ENCODE assay signal across 18 cellular contexts in the genomic region with DNA sequence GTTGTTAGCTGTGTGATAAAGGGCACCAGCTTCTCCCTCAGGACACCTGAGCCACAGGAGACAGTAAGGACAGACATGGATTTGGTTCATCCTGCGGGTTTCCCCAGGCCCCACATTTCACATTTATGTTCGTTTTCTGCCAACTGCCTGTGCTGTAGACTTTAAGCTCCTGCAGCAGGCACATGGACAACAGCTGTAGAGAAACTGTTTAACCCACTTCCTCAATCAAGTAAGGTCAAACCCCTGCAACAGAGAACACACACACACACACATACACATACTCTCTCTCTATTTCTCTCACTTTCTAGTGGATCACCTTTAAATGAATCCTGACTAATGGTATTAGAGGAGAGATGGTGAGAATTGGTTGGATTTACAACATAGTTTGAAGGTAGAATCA.
DNase-seq lines count a peak whose midpoint lies in the region; ATAC-seq and TF ChIP-seq lines count a peak whose summit lies in the region.
"Had no signal": no experiment of that assay in that cellular context is flagged by ENCODE, and none has a peak within 500 bp of the region (broad histone marks: within the 10 kb centered on the region; RNA-seq: fewer than 3 reads in every experiment).

No MANE protein-coding gene starts in this region.

- peak; percentile 50 for DNase-seq in AG10803 (ENCODE audit: low read depth)
- peak; percentile 66 for DNase-seq in KG1 (lab: John Stamatoyannopoulos, UW)
- peak; percentile 2 for DNase-seq in SKM-1 (lab: John Stamatoyannopoulos, UW; ENCODE audit: unreplicated experiment)
- DNase-seq in anterior cingulate cortex (lab: John Stamatoyannopoulos, UW): no peak
- no peak for DNase-seq in NCI-H146 (lab: John Stamatoyannopoulos, UW)
- DNase-seq in GM13977 (ENCODE audit: low spot score): no peak
- DNase-seq: activated naive CD8-positive, alpha-beta T cell treated with anti-CD3 and anti-CD28 coated beads, Interleukin-2, amount 10 ng/mL, durations not matched to agents 7 days and 5 days; C1 segment of cervical spinal cord; cortex of kidney; foreskin melanocyte; H7; NCI-H69; Peyer's patch; stimulated activated CD4-positive, alpha-beta T cell treated with anti-CD3 and anti-CD28 coated beads, Interleukin-12 subunit alpha, Interleukin-12 subunit beta, amount 100 ng/mL, for 4 hours; T-helper 9 cell; testis had no signal

- in situ Hi-C loops in GM13977 (cut with MboI; ENCODE audit: low pct_unique_long_range_greater_than_20kb, low sequenced_read_pairs, unreplicated experiment): no loop called here

- TF ChIP-seq CTCF in AG10803 (conservative IDR thresholded peaks at IDR 0.05; ENCODE audit: low read length) (no peak), GM13977 (IDR thresholded peaks at IDR 0.05; ENCODE audit: extremely low read depth, insufficient read depth, missing control alignments) (no peak)

- peak; percentile 52 for ATAC-seq in HG02759 (IDR thresholded peaks at IDR 0.05; ENCODE audit: unreplicated experiment)
- ATAC-seq in GM21381 (IDR thresholded peaks at IDR 0.05; ENCODE audit: unreplicated experiment): no peak

- no peak overlapping the region for H3K4me3 ChIP-seq in AG10803 (ENCODE audit: low read length)
- H3K4me3 ChIP-seq: Peyer's patch, testis had no signal

Comparison
In these comparisons a context has a peak if more than half of its experiments do, and no peak if none do; other contexts are left out.
1. DNase-seq: peak in AG10803 (single experiment), KG1 (single experiment) and SKM-1 (single experiment); none in anterior cingulate cortex (0 of 58), NCI-H146 (single experiment) and GM13977 (single experiment).